Comparison of ENCODE assay signal across 10 cellular contexts in the genomic region with DNA sequence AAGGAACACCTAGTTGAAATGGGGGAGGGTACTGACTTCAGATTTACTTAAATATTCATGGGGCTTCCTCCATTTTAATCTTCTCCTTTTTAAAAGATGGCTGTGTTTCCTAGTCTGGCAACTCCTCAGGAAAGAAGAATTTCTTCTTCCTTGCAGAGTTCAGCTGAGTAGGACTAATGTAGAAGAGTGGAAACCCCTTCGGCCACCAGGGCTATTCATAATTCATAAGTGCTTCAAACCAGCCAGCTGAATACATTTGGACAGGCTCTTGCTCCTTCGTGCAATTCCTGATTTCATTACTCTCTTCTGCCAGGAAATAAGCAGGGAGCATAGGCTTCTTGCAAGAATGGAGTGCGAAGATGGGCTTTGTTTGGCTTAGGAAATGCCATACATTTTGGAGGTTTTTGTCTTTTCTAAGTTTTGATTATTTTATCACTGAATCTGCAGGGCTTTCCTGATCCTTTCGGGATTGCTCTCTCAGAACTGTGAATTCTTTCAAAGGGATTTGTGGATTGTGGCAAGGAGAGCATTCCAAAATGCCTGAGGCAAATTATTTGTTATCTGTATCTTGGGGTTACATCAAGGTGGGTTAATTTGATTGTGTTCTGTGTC.
DNase-seq lines count a peak whose midpoint lies in the region; ATAC-seq lines count a peak whose summit lies in the region.
"Had no signal": no experiment of that assay in that cellular context is flagged by ENCODE, and none has a peak within 500 bp of the region (broad histone marks: within the 10 kb centered on the region; RNA-seq: fewer than 3 reads in every experiment).

No MANE protein-coding gene starts in this region.

- H3K9me3 ChIP-seq in iPS-18c (ENCODE audit: control insufficient read depth, insufficient read depth, low read length): no peaks in the 10 kb centered on the region

- no peak for ATAC-seq in activated T-cell treated with anti-CD3 and anti-CD28 coated beads, Interleukin-2, amount 50 U/mL, for 72 hours (replicated peaks in 1 of 2)
- ATAC-seq in HG03571 (IDR thresholded peaks at IDR 0.05; ENCODE audit: unreplicated experiment): no peak

- H3K27ac ChIP-seq in temporal lobe (ENCODE audit: low read depth, low read length): peak overlapping the region; percentile 40
- H3K27ac ChIP-seq: cardiac muscle cell had no signal

- peak overlapping the region; percentile 76 for H3K27ac Mint-ChIP-seq in activated T-cell treated with anti-CD3 and anti-CD28 coated beads, Interleukin-2, amount 50 U/mL, for 72 hours
- H3K27ac Mint-ChIP-seq in activated T-cell treated with anti-CD3 and anti-CD28 coated beads, Interleukin-2, amount 50 U/mL, for 24 hours: no peak overlapping the region

- H3K9me3 Mint-ChIP-seq in activated T-cell treated with anti-CD3 and anti-CD28 coated beads, Interleukin-2, amount 50 U/mL, for 72 hours: peaks cover 0 to 1% of the 10 kb centered on the region in 2 donors
- H3K9me3 Mint-ChIP-seq in activated T-cell treated with anti-CD3 and anti-CD28 coated beads, Interleukin-2, amount 50 U/mL, for 24 hours: no peaks in the 10 kb centered on the region

- H3K27me3 Mint-ChIP-seq in activated T-cell treated with anti-CD3 and anti-CD28 coated beads, Interleukin-2, amount 50 U/mL, for 72 hours (ENCODE audit: low read depth): no peaks in the 10 kb centered on the region
- H3K27me3 Mint-ChIP-seq in activated T-cell treated with anti-CD3 and anti-CD28 coated beads, Interleukin-2, amount 50 U/mL, for 24 hours: no peaks in the 10 kb centered on the region

- H3K36me3 Mint-ChIP-seq in activated T-cell treated with anti-CD3 and anti-CD28 coated beads, Interleukin-2, amount 50 U/mL, for 72 hours (ENCODE audit: insufficient read depth in 2 of 2): peaks cover 7 to 19% of the 10 kb centered on the region in 2 donors
- H3K36me3 Mint-ChIP-seq in activated T-cell treated with anti-CD3 and anti-CD28 coated beads, Interleukin-2, amount 50 U/mL, for 24 hours (ENCODE audit: low read depth): peaks cover 61% of the 10 kb centered on the region

- peak overlapping the region; percentile 29; the same call in 1 of the 2 replicates for H3K4me3 ChIP-seq in iPS-18c (ENCODE audit: insufficient read depth, low read depth, low read length)
- H3K4me3 ChIP-seq: cardiac muscle cell had no signal

- peaks cover 100% of the 10 kb centered on the region for H3K4me1 Mint-ChIP-seq in activated T-cell treated with anti-CD3 and anti-CD28 coated beads, Interleukin-2, amount 50 U/mL, for 72 hours (ENCODE audit: low read depth)
- H3K4me1 Mint-ChIP-seq in activated T-cell treated with anti-CD3 and anti-CD28 coated beads, Interleukin-2, amount 50 U/mL, for 24 hours (ENCODE audit: low read depth): peaks cover 95% of the 10 kb centered on the region

- H3K4me3 Mint-ChIP-seq in activated T-cell treated with anti-CD3 and anti-CD28 coated beads, Interleukin-2, amount 50 U/mL, for 72 hours: peak overlapping the region in 1 of 2 donors; percentile 15
- no peak overlapping the region for H3K4me3 Mint-ChIP-seq in activated T-cell treated with anti-CD3 and anti-CD28 coated beads, Interleukin-2, amount 50 U/mL, for 24 hours

- no peak for DNase-seq in activated T-cell treated with anti-CD3 and anti-CD28 coated beads, Interleukin-2, amount 50 U/mL, for 72 hours
- DNase-seq in activated T-cell treated with anti-CD3 and anti-CD28 coated beads, Interleukin-2, amount 50 U/mL, for 24 hours: no peak
- DNase-seq in astrocyte of the hippocampus (ENCODE audit: low read depth, low spot score) (peak; percentile 47), Kasumi-1 (lab: John Stamatoyannopoulos, UW) (no peak), NCI-H446 (lab: John Stamatoyannopoulos, UW) (no peak)
- DNase-seq: KBM-7 had no signal
